In genomic region chr13:31043891-31044657, GRCh38 we compare ENCODE assay signal across 8 cellular contexts.
A peak's percentile ranks its signal among the peaks of the same experiment; 100 is the strongest.
DNase-seq lines count a peak whose midpoint lies in the region; ATAC-seq and TF ChIP-seq lines count a peak whose summit lies in the region.

No MANE protein-coding gene starts in this region.

- TF ChIP-seq EP300 in stomach (IDR thresholded peaks at IDR 0.05), result no peak

- 24 to 38% (median 35%) methylated on average over 25 of the region's 25 CpGs for WGBS in stomach, 5 donors

- intact Hi-C loops in stomach (cut with DNase I; ENCODE audit: low total_unique reads), result no loop called here

- DNase-seq in DND-41 (peak; percentile 88), RKO (ENCODE audit: low spot score) (peak; percentile 83), fibroblast of lung (ENCODE audit: low read depth in 2 of 2) (peak; percentile 71 to 80), neural crest cell (ENCODE audit: low read depth, low spot score) (peak; percentile 81), stomach (peak; percentile 83)
- DNase-seq in activated T-cell treated with anti-CD3 and anti-CD28 coated beads, Interleukin-2, amount 50 U/mL, for 72 hours, result peak; percentile 82 to 88

- H3K4me3 ChIP-seq in DND-41 (ENCODE audit: low read depth in 1 of 2, low read length in 2 of 2) (no peak overlapping the region), KMS-11 (IDR thresholded peaks at IDR 0.05; ENCODE audit: insufficient read depth, low read depth, low read length) (no peak overlapping the region), fibroblast of lung (replicated peaks in 1 of 4; ENCODE audit: control extremely low read depth in 1 of 4, insufficient read depth in 1 of 4, low read depth in 3 of 4, low read length in 4 of 4) (no peak overlapping the region), stomach (no peak overlapping the region)

- H2AFZ ChIP-seq in DND-41 (ENCODE audit: low read depth, low read length), result no peak overlapping the region
- H2AFZ ChIP-seq in KMS-11 (ENCODE audit: low read depth), result no peak overlapping the region
- H2AFZ ChIP-seq in fibroblast of lung (ENCODE audit: low read length), result no peak overlapping the region

- peak; percentile 99 for TF ChIP-seq CTCF in DND-41 (IDR thresholded peaks at IDR 0.05; ENCODE audit: borderline replicate concordance, extremely low read depth, low read length, poor library complexity, severe bottlenecking)
- TF ChIP-seq CTCF in KMS-11 (conservative IDR thresholded peaks at IDR 0.05; ENCODE audit: low read depth, low read length), result peak; percentile 87
- TF ChIP-seq CTCF in fibroblast of lung (conservative IDR thresholded peaks at IDR 0.05 in 1 of 2, IDR thresholded peaks at IDR 0.05 in 1 of 2; ENCODE audit: low read depth in 1 of 2, low read length in 2 of 2), result peak; percentile 95 to 97
- peak; percentile 97 for TF ChIP-seq CTCF in neural crest cell (conservative IDR thresholded peaks at IDR 0.05)
- peak in 5 of 7 experiments; percentile 75 to 93 (median 92) for TF ChIP-seq CTCF in stomach (IDR thresholded peaks at IDR 0.05)

- H3K27me3 ChIP-seq in DND-41 (ENCODE audit: insufficient read depth, low read length, poor library complexity), result peaks cover 4% of the 10 kb centered on the region
- peaks cover 8% of the 10 kb centered on the region; the same call in 1 of the 2 replicates for H3K27me3 ChIP-seq in KMS-11 (ENCODE audit: insufficient read depth, low read depth)
- no peaks in the 10 kb centered on the region for H3K27me3 ChIP-seq in fibroblast of lung (ENCODE audit: control insufficient read depth, insufficient read depth, low read length)
- H3K27me3 ChIP-seq in stomach, result peaks cover 0 to 3% (median 0%) of the 10 kb centered on the region in 3 donors

- H3K27ac ChIP-seq in DND-41 (ENCODE audit: low read length), result peak overlapping the region; percentile 81; the same call in 1 of the 2 replicates
- H3K27ac ChIP-seq in KMS-11, result no peak overlapping the region
- H3K27ac ChIP-seq in fibroblast of lung (ENCODE audit: insufficient read depth, low read length), result peak overlapping the region; percentile 81
- H3K27ac ChIP-seq in stomach, result peak overlapping the region in 4 of 5 donors; percentile 69 to 87 (median 82)

- H4K20me1 ChIP-seq in DND-41 (ENCODE audit: insufficient read depth, low read length) (0 out of 2 replicates have a peak, but pooled peaks cover 4% of the 10 kb centered on the region), KMS-11 (ENCODE audit: insufficient read depth) (no peaks in the 10 kb centered on the region), fibroblast of lung (ENCODE audit: control insufficient read depth, extremely low read depth, insufficient read depth, low read length) (no peaks in the 10 kb centered on the region)

- H3K4me1 ChIP-seq in DND-41 (ENCODE audit: insufficient read depth, low read length) (peaks cover 71% of the 10 kb centered on the region), KMS-11 (ENCODE audit: low read depth, poor library complexity, severe bottlenecking) (peaks cover 14% of the 10 kb centered on the region), fibroblast of lung (ENCODE audit: control insufficient read depth, extremely low read depth, insufficient read depth, low read length) (peaks cover 24% of the 10 kb centered on the region), stomach (peaks cover 26 to 38% (median 32%) of the 10 kb centered on the region in 4 donors)

- H3K36me3 ChIP-seq in DND-41 (ENCODE audit: insufficient read depth, low read length) (no peaks in the 10 kb centered on the region), KMS-11 (ENCODE audit: insufficient read depth) (no peaks in the 10 kb centered on the region), fibroblast of lung (ENCODE audit: control insufficient read depth, insufficient read depth, low read length) (no peaks in the 10 kb centered on the region), stomach (no peaks in the 10 kb centered on the region)

- peaks cover 2 to 4% of the 10 kb centered on the region in 2 donors for H3K36me3 Mint-ChIP-seq in activated T-cell treated with anti-CD3 and anti-CD28 coated beads, Interleukin-2, amount 50 U/mL, for 72 hours (ENCODE audit: insufficient read depth in 2 of 2)
- H3K36me3 Mint-ChIP-seq in neural crest cell (ENCODE audit: low read depth), result no peaks in the 10 kb centered on the region

- peak overlapping the region; percentile 59 to 69 for H3K4me3 Mint-ChIP-seq in activated T-cell treated with anti-CD3 and anti-CD28 coated beads, Interleukin-2, amount 50 U/mL, for 72 hours
- H3K4me3 Mint-ChIP-seq in neural crest cell, result no peak overlapping the region

- H3K4me2 ChIP-seq in DND-41 (ENCODE audit: insufficient read depth, low read length), result no peak overlapping the region
- H3K4me2 ChIP-seq in KMS-11, result no peak overlapping the region
- H3K4me2 ChIP-seq in fibroblast of lung (ENCODE audit: extremely low read depth, insufficient read depth, low read length), result no peak overlapping the region

- no peaks in the 10 kb centered on the region for H3K9me3 Mint-ChIP-seq in activated T-cell treated with anti-CD3 and anti-CD28 coated beads, Interleukin-2, amount 50 U/mL, for 72 hours
- no peaks in the 10 kb centered on the region for H3K9me3 Mint-ChIP-seq in neural crest cell

- H3K4me1 Mint-ChIP-seq in activated T-cell treated with anti-CD3 and anti-CD28 coated beads, Interleukin-2, amount 50 U/mL, for 72 hours (ENCODE audit: low read depth), result peaks cover 18% of the 10 kb centered on the region
- peaks cover 8% of the 10 kb centered on the region for H3K4me1 Mint-ChIP-seq in neural crest cell

- peak; percentile 69 for ATAC-seq in DND-41 (ENCODE audit: insufficient read depth, low read depth)
- peak; percentile 83 for ATAC-seq in GM21723 (IDR thresholded peaks at IDR 0.05; ENCODE audit: unreplicated experiment)
- peak; percentile 60 to 68 for ATAC-seq in activated T-cell treated with anti-CD3 and anti-CD28 coated beads, Interleukin-2, amount 50 U/mL, for 72 hours (replicated peaks in 1 of 2)

- peaks cover 8% of the 10 kb centered on the region for H3K27me3 Mint-ChIP-seq in activated T-cell treated with anti-CD3 and anti-CD28 coated beads, Interleukin-2, amount 50 U/mL, for 72 hours (ENCODE audit: low read depth)
- no peaks in the 10 kb centered on the region for H3K27me3 Mint-ChIP-seq in neural crest cell (ENCODE audit: low read depth)

- peak overlapping the region; percentile 91 for H3K27ac Mint-ChIP-seq in activated T-cell treated with anti-CD3 and anti-CD28 coated beads, Interleukin-2, amount 50 U/mL, for 72 hours
- no peak overlapping the region for H3K27ac Mint-ChIP-seq in neural crest cell (ENCODE audit: unreplicated experiment)

- no peaks in the 10 kb centered on the region for H3K79me2 ChIP-seq in DND-41 (ENCODE audit: insufficient read depth, low read length)
- H3K79me2 ChIP-seq in KMS-11 (ENCODE audit: insufficient read depth, low read depth), result no peaks in the 10 kb centered on the region
- H3K79me2 ChIP-seq in fibroblast of lung (ENCODE audit: control insufficient read depth, insufficient read depth, low read length), result no peaks in the 10 kb centered on the region

- H3K9ac ChIP-seq in DND-41 (ENCODE audit: low read depth, low read length) (no peak overlapping the region), KMS-11 (no peak overlapping the region), fibroblast of lung (ENCODE audit: insufficient read depth, low read length) (no peak overlapping the region)

- no peak for TF ChIP-seq POLR2A in stomach (IDR thresholded peaks at IDR 0.05)

- H3K9me3 ChIP-seq in DND-41 (ENCODE audit: insufficient read depth, low read length, severe bottlenecking) (no peaks in the 10 kb centered on the region), fibroblast of lung (ENCODE audit: control insufficient read depth, insufficient read depth, low read depth, low read length) (no peaks in the 10 kb centered on the region), stomach (no peaks in the 10 kb centered on the region)
